ENCODE assay signal across 18 cellular contexts in genomic region chr5:16606628-16607027, GRCh38. TPM values are rescaled to one million over a fixed set of nuclear protein-coding genes. Genes with fewer than 3 reads are reported as not detected.
DNase-seq lines count a peak whose midpoint lies in the region; ATAC-seq and TF ChIP-seq lines count a peak whose summit lies in the region.
"Had no signal": no experiment of that assay in that cellular context is flagged by ENCODE, and none has a peak within 500 bp of the region (broad histone marks: within the 10 kb centered on the region; RNA-seq: fewer than 3 reads in every experiment).

No MANE protein-coding gene starts in this region.

- H3K27me3 Mint-ChIP-seq in CD4-positive, CD25-positive, alpha-beta regulatory T cell: no peaks in the 10 kb centered on the region
- no peaks in the 10 kb centered on the region for H3K27me3 Mint-ChIP-seq in naive thymus-derived CD8-positive, alpha-beta T cell

- peak overlapping the region in 1 of 4 donors; percentile 56 for H3K4me3 Mint-ChIP-seq in CD4-positive, CD25-positive, alpha-beta regulatory T cell
- peak overlapping the region in 1 of 10 donors; percentile 60 for H3K4me3 Mint-ChIP-seq in naive thymus-derived CD8-positive, alpha-beta T cell
- H3K4me3 Mint-ChIP-seq: CD14-positive monocyte, GM23338, HFFc6 had no signal

- DNase-seq in activated CD8-positive, alpha-beta memory T cell treated with anti-CD3 and anti-CD28 coated beads for 24 hours: peak; percentile 51
- DNase-seq in activated CD8-positive, alpha-beta memory T cell treated with anti-CD3 and anti-CD28 coated beads, Interleukin-2, amount 50 U/mL, for 4 hours: no peak
- DNase-seq in CD4-positive, CD25-positive, alpha-beta regulatory T cell: no peak
- no peak for DNase-seq in naive thymus-derived CD8-positive, alpha-beta T cell
- no peak for DNase-seq in AG20443 (ENCODE audit: low spot score)
- DNase-seq: DMS153, DMS79, GDM1, HCEC 1CT, HFFc6, IMR-90 had no signal

- H3K9me3 Mint-ChIP-seq in CD4-positive, CD25-positive, alpha-beta regulatory T cell: peaks cover 0 to 4% (median 0%) of the 10 kb centered on the region in 7 donors
- H3K9me3 Mint-ChIP-seq in naive thymus-derived CD8-positive, alpha-beta T cell: peaks cover 0 to 3% (median 0%) of the 10 kb centered on the region in 9 donors
- H3K9me3 Mint-ChIP-seq: HFFc6 had no signal

- peaks cover 17% of the 10 kb centered on the region for H3K36me3 ChIP-seq in CD4-positive, CD25-positive, alpha-beta regulatory T cell (ENCODE audit: control insufficient read depth, insufficient read depth, low read length)
- peaks cover 0 to 2% of the 10 kb centered on the region in 2 experiments; a peak in 1 of 3 replicates for H3K36me3 ChIP-seq in HEK293 (ENCODE audit: control insufficient read depth in 2 of 2, insufficient read depth in 1 of 2, low read length in 2 of 2)

- no peak for TF ChIP-seq CTCF in HEK293 (tag by site-specific recombination; IDR thresholded peaks at IDR 0.05)

- H3K4me1 Mint-ChIP-seq in CD4-positive, CD25-positive, alpha-beta regulatory T cell: peaks cover 20 to 92% (median 37%) of the 10 kb centered on the region in 4 donors
- peaks cover 49 to 92% (median 83%) of the 10 kb centered on the region in 4 donors for H3K4me1 Mint-ChIP-seq in naive thymus-derived CD8-positive, alpha-beta T cell

- POLR2A ChIA-PET in HEK293 (lab: Yijun Ruan, JAX): no interaction called here
- POLR2A ChIA-PET in naive thymus-derived CD8-positive, alpha-beta T cell (lab: Charles Lee): interaction anchor here (0.7 kb wide), 1 partner anchor 11 kb away, joined by 4 read pairs; the partner anchor contains the start of gene RETREG1

- CTCF ChIA-PET in HEK293 (lab: Yijun Ruan, JAX): interaction anchor here (2.0 kb wide), 1 partner anchor 117 kb away, joined by 4 read pairs; no protein-coding TSS in a partner anchor

- no peaks in the 10 kb centered on the region for H3K27me3 ChIP-seq in CD4-positive, CD25-positive, alpha-beta regulatory T cell (ENCODE audit: control insufficient read depth, insufficient read depth, low read length)
- H3K27me3 ChIP-seq: BLaER1 had no signal

- H3K27ac ChIP-seq in CD4-positive, CD25-positive, alpha-beta regulatory T cell (ENCODE audit: insufficient read depth, low read length, poor library complexity, severe bottlenecking): no peak overlapping the region
- no peak overlapping the region for H3K27ac ChIP-seq in HEK293 (ENCODE audit: extremely low read depth, low read depth, low read length)
- H3K27ac ChIP-seq: 22Rv1, A549, BLaER1 had no signal

- H3K36me3 Mint-ChIP-seq in CD4-positive, CD25-positive, alpha-beta regulatory T cell: peaks cover 60% of the 10 kb centered on the region
- H3K36me3 Mint-ChIP-seq in naive thymus-derived CD8-positive, alpha-beta T cell: peaks cover 4 to 66% (median 29%) of the 10 kb centered on the region in 3 donors

- no peak overlapping the region for H3K4me3 ChIP-seq in CD4-positive, CD25-positive, alpha-beta regulatory T cell (ENCODE audit: low read depth, low read length)
- no peak overlapping the region for H3K4me3 ChIP-seq in HEK293 (ENCODE audit: low read depth, low read length)
- H3K4me3 ChIP-seq: A549, BLaER1, GM23338 had no signal

- H3K27ac Mint-ChIP-seq in CD4-positive, CD25-positive, alpha-beta regulatory T cell: peak overlapping the region; percentile 35 to 88 (median 70)
- H3K27ac Mint-ChIP-seq in naive thymus-derived CD8-positive, alpha-beta T cell: peak overlapping the region in 6 of 10 donors; percentile 23 to 87 (median 58)
- H3K27ac Mint-ChIP-seq: GM23338, HFFc6 had no signal

- no peak for ATAC-seq in CD4-positive, CD25-positive, alpha-beta regulatory T cell (ENCODE audit: low read depth in 2 of 2)
- ATAC-seq in naive thymus-derived CD8-positive, alpha-beta T cell: no peak
- no peak for ATAC-seq in activated CD4-positive, CD25-positive, alpha-beta regulatory T cell treated with anti-CD3 and anti-CD28 coated beads, Interleukin-2, amount 50 U/mL, for 24 hours
- ATAC-seq: A549, GM23338 had no signal

- no peaks in the 10 kb centered on the region for H3K9me3 ChIP-seq in CD4-positive, CD25-positive, alpha-beta regulatory T cell (ENCODE audit: control insufficient read depth in 2 of 2, low read length in 2 of 2)
- no peaks in the 10 kb centered on the region for H3K9me3 ChIP-seq in HEK293 (ENCODE audit: control insufficient read depth, insufficient read depth, low read depth, low read length)
- H3K9me3 ChIP-seq: A549 had no signal

- H3K4me1 ChIP-seq in CD4-positive, CD25-positive, alpha-beta regulatory T cell (ENCODE audit: control insufficient read depth, insufficient read depth, low read length, poor library complexity, severe bottlenecking): no peaks in the 10 kb centered on the region
- peaks cover 3% of the 10 kb centered on the region; the same call in 1 of the 2 replicates for H3K4me1 ChIP-seq in HEK293 (ENCODE audit: control insufficient read depth, insufficient read depth, low read length)
- H3K4me1 ChIP-seq: A549 had no signal

TF ChIP-seq in HEK293, 187 proteins besides CTCF, POLR2A, EP300 and RAD21:
- TF ChIP-seq ZNF585B (tag by site-specific recombination; IDR thresholded peaks at IDR 0.05) (peak; percentile 48), ZNF837 (tag by site-specific recombination; IDR thresholded peaks at IDR 0.05) (no peak), ZXDB (tag by site-specific recombination; IDR thresholded peaks at IDR 0.05) (no peak)

RNA-seq across cellular contexts. Expression of gene RETREG1, which starts 10.2 kb away (rescaled TPM):
- 31.0 TPM for total RNA-seq in CD4-positive, CD25-positive, alpha-beta regulatory T cell
- 100 to 1,000 TPM in 1 of 4 donors, 10 to 100 TPM in 3; 52.1 to 123 (median 78.7) TPM for polyA plus RNA-seq in CD4-positive, CD25-positive, alpha-beta regulatory T cell
- 10 to 100 TPM; 78.3 to 78.7 TPM for total RNA-seq in naive thymus-derived CD8-positive, alpha-beta T cell
- 100 to 1,000 TPM in 2 of 3 donors, 10 to 100 TPM in 1; 69.9 to 129 (median 126) TPM for polyA plus RNA-seq in naive thymus-derived CD8-positive, alpha-beta T cell
- total RNA-seq: IMR-90 had no signal
- polyA plus RNA-seq: IMR-90 had no signal
